ENCODE assay signal across 27 cellular contexts in the genomic region with DNA sequence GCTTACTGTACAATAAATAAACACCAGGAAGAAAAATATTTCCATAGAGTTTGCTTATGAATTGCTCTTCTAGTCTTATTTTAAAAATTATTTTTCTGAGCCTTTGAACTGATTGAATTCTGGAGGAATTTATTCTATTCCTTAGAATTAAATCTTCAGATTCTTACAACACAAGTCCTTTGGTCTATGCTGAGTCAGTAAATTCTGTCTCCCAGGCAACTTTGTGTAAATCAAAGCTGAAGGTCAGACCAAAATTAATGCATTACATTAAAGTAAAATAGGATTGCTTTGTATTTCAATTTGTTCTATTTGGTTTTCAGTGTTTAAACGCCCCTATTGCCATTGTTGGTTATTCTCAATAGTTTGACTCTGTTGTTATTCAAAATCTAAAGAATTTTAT. TPM values are rescaled to one million over a fixed set of nuclear protein-coding genes. Genes with fewer than 3 reads are reported as not detected.
"Had no signal": no experiment of that assay in that cellular context is flagged by ENCODE, and none has a peak within 500 bp of the region (broad histone marks: within the 10 kb centered on the region; RNA-seq: fewer than 3 reads in every experiment).

No MANE protein-coding gene starts in this region.

- DNase-seq: dermis blood vessel endothelial cell; effector memory CD4-positive, alpha-beta T cell; erythroblast; esophagus squamous epithelium; foreskin melanocyte; glutamatergic neuron; heart right ventricle; hippocampal formation; islet precursor cell; left ventricle myocardium superior; natural killer cell; occipital lobe; ovary; posterior cingulate gyrus; right cardiac atrium; spleen; stimulated activated CD4-positive, alpha-beta T cell treated with anti-CD3 and anti-CD28 coated beads, Interleukin-4, amount 100 ng/mL, for 4 hours; stimulated activated naive CD8-positive, alpha-beta T cell treated with anti-CD3 and anti-CD28 coated beads, Interleukin-15, Interleukin-2, amounts not matched to agents 100 U/mL and 50 U/mL, for 24 hours; substantia nigra; testis; tibial artery; upper lobe of left lung had no signal

- H3K36me3 ChIP-seq: esophagus squamous epithelium, heart right ventricle, ovary, spleen, tibial artery, upper lobe of left lung had no signal

- H3K9me3 ChIP-seq: esophagus squamous epithelium, heart right ventricle, ovary, spleen, testis, tibial artery, upper lobe of left lung had no signal

- H3K27me3 ChIP-seq: esophagus squamous epithelium, heart right ventricle, ovary, spleen, testis, tibial artery, upper lobe of left lung had no signal

- FAIRE-seq: urothelium cell line had no signal

- H3K4me3 ChIP-seq: coronary artery, esophagus squamous epithelium, heart right ventricle, lung, ovary, skin epidermis, spleen, testis, tibial artery, upper lobe of left lung had no signal

- H3K27ac ChIP-seq: coronary artery, esophagus squamous epithelium, heart right ventricle, ovary, skin epidermis, spleen, testis, tibial artery, upper lobe of left lung had no signal

- H3K4me1 ChIP-seq: spleen, testis, tibial artery, upper lobe of left lung had no signal

RNA-seq across cellular contexts. Expression of gene STPG2, which starts 26.8 kb away (rescaled TPM):
- polyA plus RNA-seq: neural cell, right cardiac atrium had no signal
